24 cellular contexts compared by ENCODE assay signal in genomic region chr1:228514421-228514820, GRCh38. TPM values are rescaled to one million over a fixed set of nuclear protein-coding genes. Genes with fewer than 3 reads are reported as not detected.
DNase-seq lines count a peak whose midpoint lies in the region; ATAC-seq and TF ChIP-seq lines count a peak whose summit lies in the region.
"Had no signal": no experiment of that assay in that cellular context is flagged by ENCODE, and none has a peak within 500 bp of the region (broad histone marks: within the 10 kb centered on the region; RNA-seq: fewer than 3 reads in every experiment).

No MANE protein-coding gene starts in this region.

- H3K36me3 Mint-ChIP-seq in activated CD8-positive, alpha-beta memory T cell treated with anti-CD3 and anti-CD28 coated beads, Interleukin-2, amount 10 ng/mL, durations not matched to agents 7 days and 5 days, result no peaks in the 10 kb centered on the region
- H3K36me3 Mint-ChIP-seq: CD14-positive monocyte had no signal

- H3K36me3 ChIP-seq in left ventricle myocardium inferior, result no peaks in the 10 kb centered on the region
- H3K36me3 ChIP-seq: HAP-1 had no signal

- CTCF ChIA-PET in activated CD8-positive, alpha-beta memory T cell treated with anti-CD3 and anti-CD28 coated beads, Interleukin-2, amount 10 ng/mL, durations not matched to agents 7 days and 5 days (lab: Charles Lee), result interaction anchor here (0.7 to 4.9 kb wide), 11 partner anchors 13 to 516 kb away, joined by 3 to 40 read pairs (median 4); partner anchors contain the start of gene IBA57

- H3K9me3 Mint-ChIP-seq in activated CD8-positive, alpha-beta memory T cell treated with anti-CD3 and anti-CD28 coated beads, Interleukin-2, amount 10 ng/mL, durations not matched to agents 7 days and 5 days (ENCODE audit: low read depth), result no peaks in the 10 kb centered on the region

- no peak for DNase-seq in Right ventricle myocardium superior
- no peak for DNase-seq in left ventricle myocardium inferior
- peak; percentile 31 for DNase-seq in activated CD8-positive, alpha-beta memory T cell treated with anti-CD3 and anti-CD28 coated beads, Interleukin-2, amount 10 ng/mL, durations not matched to agents 7 days and 5 days
- peak; percentile 72 to 80 for DNase-seq in erythroblast (lab: John Stamatoyannopoulos, UW)
- peak; percentile 15 for DNase-seq in ureter (ENCODE audit: low spot score)
- no peak for DNase-seq in NCI-H510A (lab: John Stamatoyannopoulos, UW)
- DNase-seq: DMS53, GDM1, GM23248, KBM-7, NCI-H1092, NCI-H1436 treated with DMSO at 0.1 percent for 48 hours, NCI-H2029, NCI-H226, NCI-H524, NCI-H774, SHP77 had no signal

- H3K4me1 ChIP-seq in left ventricle myocardium inferior, result no peaks in the 10 kb centered on the region
- H3K4me1 ChIP-seq: A549, HAP-1 had no signal

- peak; percentile 20 for TF ChIP-seq POLR2A in erythroblast (IDR thresholded peaks at IDR 0.05; ENCODE audit: low read length)

- ATAC-seq in Right ventricle myocardium superior (ENCODE audit: poor library complexity), result peak; percentile 70
- ATAC-seq in activated CD8-positive, alpha-beta memory T cell treated with anti-CD3 and anti-CD28 coated beads, Interleukin-2, amount 10 ng/mL, durations not matched to agents 7 days and 5 days, result no peak
- ATAC-seq in HG03025 (IDR thresholded peaks at IDR 0.05; ENCODE audit: low FRiP score, unreplicated experiment), result no peak
- ATAC-seq in HG02870 (IDR thresholded peaks at IDR 0.05; ENCODE audit: unreplicated experiment), result no peak
- ATAC-seq: HepG2 had no signal

- no peak overlapping the region for H3K4me3 ChIP-seq in left ventricle myocardium inferior
- H3K4me3 ChIP-seq: A549, GM23248, HAP-1 had no signal

- H3K27me3 Mint-ChIP-seq in activated CD8-positive, alpha-beta memory T cell treated with anti-CD3 and anti-CD28 coated beads, Interleukin-2, amount 10 ng/mL, durations not matched to agents 7 days and 5 days, result peaks cover 52% of the 10 kb centered on the region

- H3K27ac Mint-ChIP-seq in activated CD8-positive, alpha-beta memory T cell treated with anti-CD3 and anti-CD28 coated beads, Interleukin-2, amount 10 ng/mL, durations not matched to agents 7 days and 5 days, result no peak overlapping the region
- H3K27ac Mint-ChIP-seq: B cell, CD14-positive monocyte had no signal

- peaks cover 22% of the 10 kb centered on the region for H3K4me1 Mint-ChIP-seq in activated CD8-positive, alpha-beta memory T cell treated with anti-CD3 and anti-CD28 coated beads, Interleukin-2, amount 10 ng/mL, durations not matched to agents 7 days and 5 days
- H3K4me1 Mint-ChIP-seq: B cell had no signal

- TF ChIP-seq CTCF in left ventricle myocardium inferior (IDR thresholded peaks at IDR 0.05; ENCODE audit: borderline replicate concordance), result no peak

- peaks cover 4% of the 10 kb centered on the region for H3K27me3 ChIP-seq in left ventricle myocardium inferior (ENCODE audit: low read depth)

- intact Hi-C loops in Right ventricle myocardium superior (cut with DNase I), result loop anchor here (5.0 kb wide), 1 partner anchor 382 kb away; no protein-coding TSS in a partner anchor
- intact Hi-C loops in left ventricle myocardium inferior (cut with micrococcal nuclease), result no loop called here

- no peak overlapping the region for H3K4me3 Mint-ChIP-seq in activated CD8-positive, alpha-beta memory T cell treated with anti-CD3 and anti-CD28 coated beads, Interleukin-2, amount 10 ng/mL, durations not matched to agents 7 days and 5 days
- H3K4me3 Mint-ChIP-seq: B cell had no signal

- H3K9me3 ChIP-seq in left ventricle myocardium inferior (replicated peaks), result no peaks in the 10 kb centered on the region
- H3K9me3 ChIP-seq: A549, HAP-1 had no signal

- no peak overlapping the region for H3K27ac ChIP-seq in left ventricle myocardium inferior (replicated peaks)
- H3K27ac ChIP-seq: A549, GM23248 had no signal

RNA-seq across cellular contexts. Expression of gene RNF187, which starts 27.2 kb away (rescaled TPM):
- 81.7 TPM for total RNA-seq in Right ventricle myocardium superior
- 79.5 TPM for total RNA-seq in left ventricle myocardium inferior
- 100 to 1,000 TPM; 145 to 166 TPM for total RNA-seq in activated CD8-positive, alpha-beta memory T cell treated with anti-CD3 and anti-CD28 coated beads, Interleukin-2, amount 10 ng/mL, durations not matched to agents 7 days and 5 days
- total RNA-seq in ureter, result 104 TPM

Comparison
In these comparisons a context has a peak if more than half of its experiments do, and no peak if none do; other contexts are left out.
1. DNase-seq: peak in activated CD8-positive, alpha-beta memory T cell treated with anti-CD3 and anti-CD28 coated beads, Interleukin-2, amount 10 ng/mL, durations not matched to agents 7 days and 5 days (single experiment), erythroblast (2 of 2) and ureter (single experiment); none in Right ventricle myocardium superior (single experiment), left ventricle myocardium inferior (single experiment) and NCI-H510A (single experiment).